In genomic region chr20:32382102-32382950, GRCh38 we compare ENCODE assay signal across 20 cellular contexts. TPM values are rescaled to one million over a fixed set of nuclear protein-coding genes. Genes with fewer than 3 reads are reported as not detected.
DNase-seq lines count a peak whose midpoint lies in the region; FAIRE-seq and TF ChIP-seq lines count a peak whose summit lies in the region.
"Had no signal": no experiment of that assay in that cellular context is flagged by ENCODE, and none has a peak within 500 bp of the region (broad histone marks: within the 10 kb centered on the region; RNA-seq: fewer than 3 reads in every experiment).

No MANE protein-coding gene starts in this region.

- intact Hi-C loops in colonic mucosa (cut with DNase I): no loop called here
- intact Hi-C loops in kidney (cut with DNase I): no loop called here

- peak overlapping the region; percentile 27 for H3K27ac Mint-ChIP-seq in progenitor cell of endocrine pancreas
- H3K27ac Mint-ChIP-seq: B cell had no signal

- H3K27me3 ChIP-seq in colonic mucosa (no peaks in the 10 kb centered on the region), BE2C (no peaks in the 10 kb centered on the region)

- no peaks in the 10 kb centered on the region for H3K9me3 Mint-ChIP-seq in progenitor cell of endocrine pancreas (ENCODE audit: low read depth)
- H3K9me3 Mint-ChIP-seq: CD4-positive, CD25-positive, alpha-beta regulatory T cell had no signal

- no peaks in the 10 kb centered on the region for H3K36me3 ChIP-seq in colonic mucosa
- H3K36me3 ChIP-seq in BE2C: peaks cover 15% of the 10 kb centered on the region
- H3K36me3 ChIP-seq in kidney (ENCODE audit: control insufficient read depth in 1 of 2, insufficient read depth in 2 of 2, low read length in 2 of 2): peaks cover 0 to 2% of the 10 kb centered on the region in 2 donors

- H3K27ac ChIP-seq in colonic mucosa (no peak overlapping the region), kidney (ENCODE audit: low read depth in 2 of 2, low read length in 2 of 2) (no peak overlapping the region)
- H3K27ac ChIP-seq: KMS-11 had no signal

- peak; percentile 60 for DNase-seq in NCI-H82 (lab: John Stamatoyannopoulos, UW)
- no peak for DNase-seq in NCI-H82 treated with DMSO at 0.1 percent for 48 hours (lab: John Stamatoyannopoulos, UW; ENCODE audit: unreplicated experiment)
- DNase-seq in NCI-H1694 treated with DMSO at 0.1 percent for 48 hours (lab: John Stamatoyannopoulos, UW): peak; percentile 17
- DNase-seq in colonic mucosa: peak; percentile 38
- DNase-seq in progenitor cell of endocrine pancreas (ENCODE audit: low spot score, unreplicated experiment): no peak
- DNase-seq in NCI-H1092 treated with DMSO at 0.1 percent for 48 hours (lab: John Stamatoyannopoulos, UW): no peak
- DNase-seq in BE2C: no peak
- DNase-seq in kidney: no peak
- DNase-seq: 8988T; CD4-positive, CD25-positive, alpha-beta regulatory T cell; DMS79; NCI-H1417 treated with DMSO at 0.1 percent for 48 hours; NCI-H2029; NCI-H446 treated with DMSO at 0.1 percent for 48 hours; NCI-H69; NK-92 treated with Interleukin-12 subunit alpha and Interleukin-12 subunit beta, amount 100 ng/mL, for 24 hours had no signal

- no peaks in the 10 kb centered on the region for H3K4me1 Mint-ChIP-seq in progenitor cell of endocrine pancreas (ENCODE audit: low read depth)

- H3K27me3 Mint-ChIP-seq in progenitor cell of endocrine pancreas: no peaks in the 10 kb centered on the region
- H3K27me3 Mint-ChIP-seq: B cell; CD4-positive, CD25-positive, alpha-beta regulatory T cell had no signal

- H3K9me3 ChIP-seq in colonic mucosa (no peaks in the 10 kb centered on the region), BE2C (no peaks in the 10 kb centered on the region), kidney (ENCODE audit: control insufficient read depth in 1 of 2, low read length in 2 of 2) (no peaks in the 10 kb centered on the region)

- TF ChIP-seq CTCF in colonic mucosa (IDR thresholded peaks at IDR 0.05): no peak
- TF ChIP-seq CTCF in progenitor cell of endocrine pancreas (IDR thresholded peaks at IDR 0.05; ENCODE audit: unreplicated experiment): no peak
- no peak for TF ChIP-seq CTCF in BE2C (IDR thresholded peaks at IDR 0.05; ENCODE audit: low read depth, low read length)
- TF ChIP-seq CTCF in kidney (IDR thresholded peaks at IDR 0.05; ENCODE audit: borderline replicate concordance, extremely low read depth, insufficient read depth): no peak

- H3K4me1 ChIP-seq in colonic mucosa (no peaks in the 10 kb centered on the region), BE2C (peaks cover 8% of the 10 kb centered on the region), kidney (ENCODE audit: control insufficient read depth in 1 of 2, insufficient read depth in 1 of 2, low read depth in 1 of 2, low read length in 2 of 2) (peaks cover 4 to 8% of the 10 kb centered on the region in 2 donors)

- FAIRE-seq in kidney (lab: Jason Lieb, UNC): no peak
- FAIRE-seq: H1, RCC 7860 had no signal

- H3K36me3 Mint-ChIP-seq in progenitor cell of endocrine pancreas (ENCODE audit: insufficient read depth): peaks cover 22% of the 10 kb centered on the region

- H3K4me3 ChIP-seq in colonic mucosa (no peak overlapping the region), BE2C (ENCODE audit: low read depth, low read length) (no peak overlapping the region), kidney (ENCODE audit: low read length in 2 of 2) (no peak overlapping the region)

- no peak overlapping the region for H3K4me3 Mint-ChIP-seq in progenitor cell of endocrine pancreas (ENCODE audit: low read depth)
- H3K4me3 Mint-ChIP-seq: B cell had no signal

- H3K9ac ChIP-seq in colonic mucosa (ENCODE audit: low read depth in 2 of 2, low read length in 2 of 2) (no peak overlapping the region), kidney (ENCODE audit: low read length in 2 of 2) (no peak overlapping the region)
- H3K9ac ChIP-seq: KMS-11 had no signal

RNA-seq across cellular contexts. Expression of gene ASXL1, which starts 24.2 kb away (rescaled TPM):
- total RNA-seq in colonic mucosa (10 to 100 TPM; 38.8 to 40.4 TPM), progenitor cell of endocrine pancreas (189 and 201 TPM in 2 replicates), kidney (71.1 TPM)
- polyA plus RNA-seq in BE2C (2012; ENCODE audit: insufficient read depth, insufficient read length, low read depth): 67.1 TPM
- polyA plus RNA-seq in kidney (ENCODE audit: insufficient read depth, low read depth, low replicate concordance): 16.2 TPM

Comparison
In these comparisons a context has a peak if more than half of its experiments do, and no peak if none do; other contexts are left out.
1. DNase-seq: peak in NCI-H82 (single experiment), NCI-H1694 treated with DMSO at 0.1 percent for 48 hours (single experiment) and colonic mucosa (single experiment); none in NCI-H82 treated with DMSO at 0.1 percent for 48 hours (single experiment), progenitor cell of endocrine pancreas (single experiment), NCI-H1092 treated with DMSO at 0.1 percent for 48 hours (single experiment), BE2C (single experiment) and kidney (single experiment).